In genomic region chr9:110954822-110955291, GRCh38 we compare ENCODE assay signal across 18 cellular contexts.
DNase-seq lines count a peak whose midpoint lies in the region; ATAC-seq and TF ChIP-seq lines count a peak whose summit lies in the region.
"Had no signal": no experiment of that assay in that cellular context is flagged by ENCODE, and none has a peak within 500 bp of the region (broad histone marks: within the 10 kb centered on the region; RNA-seq: fewer than 3 reads in every experiment).

No MANE protein-coding gene starts in this region.

- H2AK5ac ChIP-seq in neuronal stem cell (ENCODE audit: low read depth, low read length), result no peak overlapping the region

- no peak for DNase-seq in HFFc6
- DNase-seq in NOMO-1 (lab: John Stamatoyannopoulos, UW; ENCODE audit: unreplicated experiment in 2 of 2), result peak; percentile 29 to 59
- peak; percentile 82 for DNase-seq in fibroblast of villous mesenchyme (ENCODE audit: low read depth)
- no peak for DNase-seq in SK-N-SH
- DNase-seq in neuronal stem cell (ENCODE audit: low spot score), result no peak
- no peak for DNase-seq in lower lobe of right lung
- DNase-seq: activated CD4-positive, alpha-beta memory T cell treated with anti-CD3 and anti-CD28 coated beads for 36 hours; CD4-positive, CD25-positive, alpha-beta regulatory T cell; foreskin fibroblast; GM23248; NCI-H1048; NCI-H345 had no signal

- peak overlapping the region; percentile 40 for H3K4me3 Mint-ChIP-seq in HFFc6
- H3K4me3 Mint-ChIP-seq: activated CD4-positive, alpha-beta memory T cell treated with anti-CD3 and anti-CD28 coated beads for 36 hours; CD4-positive, CD25-positive, alpha-beta regulatory T cell; memory B cell; neural crest cell; T-helper 2 cell treated with Interferon-gamma antibody and Interleukin-4, amounts not matched to agents 5 μg/mL and 100 μg/mL, for 36 hours had no signal

- H3K27ac ChIP-seq in SK-N-SH (ENCODE audit: low read depth in 2 of 2, low read length in 1 of 2), result no peak overlapping the region
- no peak overlapping the region for H3K27ac ChIP-seq in neuronal stem cell (replicated peaks; ENCODE audit: low read length)
- H3K27ac ChIP-seq in lower lobe of right lung, result no peak overlapping the region
- H3K27ac ChIP-seq: GM23248 had no signal

- TF ChIP-seq CTCF in HFFc6 (IDR thresholded peaks at IDR 0.05) (no peak), fibroblast of villous mesenchyme (IDR thresholded peaks at IDR 0.05; ENCODE audit: insufficient read depth, low read depth, low read length) (no peak), SK-N-SH (IDR thresholded peaks at IDR 0.05) (no peak), lower lobe of right lung (IDR thresholded peaks at IDR 0.05) (no peak)

- H3K4me1 Mint-ChIP-seq in HFFc6 (ENCODE audit: low read depth), result peaks cover 82% of the 10 kb centered on the region
- H3K4me1 Mint-ChIP-seq: CD4-positive, CD25-positive, alpha-beta regulatory T cell; memory B cell had no signal

- no peak for TF ChIP-seq RAD21 in SK-N-SH (IDR thresholded peaks at IDR 0.05; ENCODE audit: low read length)

- no peak overlapping the region for H2AFZ ChIP-seq in SK-N-SH (ENCODE audit: low read depth)
- H2AFZ ChIP-seq in neuronal stem cell (ENCODE audit: low read length), result no peak overlapping the region
- H2AFZ ChIP-seq: GM23248 had no signal

- peak overlapping the region; percentile 66 for H3K27ac Mint-ChIP-seq in HFFc6
- H3K27ac Mint-ChIP-seq: activated CD4-positive, alpha-beta memory T cell treated with anti-CD3 and anti-CD28 coated beads for 36 hours; CD4-positive, CD25-positive, alpha-beta regulatory T cell; memory B cell; T-helper 2 cell treated with Interferon-gamma antibody and Interleukin-4, amounts not matched to agents 5 μg/mL and 100 μg/mL, for 36 hours had no signal

- peaks cover 12% of the 10 kb centered on the region; the same call in 1 of the 2 replicates for H3K9me3 ChIP-seq in SK-N-SH
- peaks cover 0 to 42% of the 10 kb centered on the region in 2 donors for H3K9me3 ChIP-seq in neuronal stem cell (replicated peaks in 1 of 2; ENCODE audit: control insufficient read depth in 2 of 2, insufficient read depth in 1 of 2, low read depth in 1 of 2, low read length in 2 of 2)
- peaks cover 21% of the 10 kb centered on the region for H3K9me3 ChIP-seq in lower lobe of right lung

- H3K4me2 ChIP-seq in SK-N-SH (no peak overlapping the region), neuronal stem cell (ENCODE audit: insufficient read depth, low read length, poor library complexity, severe bottlenecking) (no peak overlapping the region)

- H3K4me3 ChIP-seq in fibroblast of villous mesenchyme (ENCODE audit: low read depth, low read length), result no peak overlapping the region
- no peak overlapping the region for H3K4me3 ChIP-seq in SK-N-SH (ENCODE audit: low read depth in 2 of 2, low read length in 1 of 2)
- no peak overlapping the region for H3K4me3 ChIP-seq in neuronal stem cell (ENCODE audit: low read length in 2 of 2)
- H3K4me3 ChIP-seq in lower lobe of right lung, result no peak overlapping the region
- H3K4me3 ChIP-seq: GM23248 had no signal

- no peaks in the 10 kb centered on the region for H4K20me1 ChIP-seq in SK-N-SH (ENCODE audit: insufficient read depth)

- H3K27me3 ChIP-seq in SK-N-SH (ENCODE audit: insufficient read depth) (no peaks in the 10 kb centered on the region), neuronal stem cell (ENCODE audit: control insufficient read depth in 3 of 3, insufficient read depth in 3 of 3, low read depth in 1 of 3, low read length in 3 of 3) (no peaks in the 10 kb centered on the region), lower lobe of right lung (ENCODE audit: low read depth) (no peaks in the 10 kb centered on the region)

- ATAC-seq in GM18498 (IDR thresholded peaks at IDR 0.05; ENCODE audit: unreplicated experiment) (peak; percentile 68), lower lobe of right lung (no peak), HG03196 (IDR thresholded peaks at IDR 0.05; ENCODE audit: unreplicated experiment) (no peak)
- ATAC-seq: Panc1 had no signal

- H2BK12ac ChIP-seq in neuronal stem cell (ENCODE audit: low read length), result no peak overlapping the region

- no peak overlapping the region for H2BK15ac ChIP-seq in neuronal stem cell (ENCODE audit: low read length)

- no peak overlapping the region for H3K23ac ChIP-seq in neuronal stem cell (ENCODE audit: low read depth, low read length, poor library complexity)

- peaks cover 2% of the 10 kb centered on the region for H3K27me3 Mint-ChIP-seq in HFFc6 (ENCODE audit: insufficient read depth)
- H3K27me3 Mint-ChIP-seq: activated CD4-positive, alpha-beta memory T cell treated with anti-CD3 and anti-CD28 coated beads for 36 hours; CD4-positive, CD25-positive, alpha-beta regulatory T cell; memory B cell had no signal

- intact Hi-C loops in lower lobe of right lung (cut with DNase I), result no loop called here

- no peak overlapping the region for H3K14ac ChIP-seq in neuronal stem cell (ENCODE audit: low read length)

- no peak overlapping the region for H4K91ac ChIP-seq in neuronal stem cell (ENCODE audit: low read depth, low read length, poor library complexity)

- peaks cover 35% of the 10 kb centered on the region for H3K9me3 Mint-ChIP-seq in HFFc6

- H3K36me3 ChIP-seq in SK-N-SH (replicated peaks in 1 of 2; ENCODE audit: control insufficient read depth in 1 of 2, insufficient read depth in 2 of 2, low read length in 1 of 2), result no peaks in the 10 kb centered on the region
- peaks cover 0 to 10% of the 10 kb centered on the region in 2 donors for H3K36me3 ChIP-seq in neuronal stem cell (replicated peaks in 1 of 2; ENCODE audit: control insufficient read depth in 2 of 2, insufficient read depth in 2 of 2, low read length in 2 of 2)
- no peaks in the 10 kb centered on the region for H3K36me3 ChIP-seq in lower lobe of right lung

- H4K8ac ChIP-seq in neuronal stem cell (ENCODE audit: low read depth, low read length), result no peak overlapping the region

- H3K36me3 Mint-ChIP-seq in HFFc6 (ENCODE audit: low read depth), result peaks cover 69% of the 10 kb centered on the region
- H3K36me3 Mint-ChIP-seq: activated CD4-positive, alpha-beta memory T cell treated with anti-CD3 and anti-CD28 coated beads for 36 hours; CD4-positive, CD25-positive, alpha-beta regulatory T cell; memory B cell had no signal

- no peak overlapping the region for H2BK120ac ChIP-seq in neuronal stem cell (ENCODE audit: low read depth, low read length)

- no peak overlapping the region for H3K9ac ChIP-seq in SK-N-SH
- H3K9ac ChIP-seq in neuronal stem cell (ENCODE audit: low read depth, low read length, poor library complexity), result no peak overlapping the region
- H3K9ac ChIP-seq: GM23248 had no signal

- H3K4ac ChIP-seq in neuronal stem cell (ENCODE audit: low read length), result no peak overlapping the region

- H3K79me2 ChIP-seq in SK-N-SH (ENCODE audit: insufficient read depth), result no peaks in the 10 kb centered on the region

- 54% methylated on average over 1 of the region's 1 CpG for WGBS in SK-N-SH (ENCODE audit: low lambda C conversion rate)
- WGBS in neuronal stem cell (ENCODE audit: extremely low coverage in 2 of 2, insufficient read length in 2 of 2, insufficient replicate concordance in 1 of 2), 2 donors, result no CpG with 5 or more reads among the region's 1 CpG

- no peak overlapping the region for H2BK5ac ChIP-seq in neuronal stem cell (ENCODE audit: low read length)

- H3K4me1 ChIP-seq in SK-N-SH (ENCODE audit: control insufficient read depth in 1 of 2, insufficient read depth in 2 of 2, low read depth in 1 of 2, low read length in 1 of 2) (peaks cover 0 to 3% of the 10 kb centered on the region in 2 experiments; a peak in 2 of 4 replicates), neuronal stem cell (ENCODE audit: control insufficient read depth in 2 of 2, insufficient read depth in 1 of 2, low read depth in 1 of 2, low read length in 2 of 2) (peaks cover 0 to 3% of the 10 kb centered on the region in 2 donors), lower lobe of right lung (peaks cover 4% of the 10 kb centered on the region)

- peaks cover 4% of the 10 kb centered on the region for H3K79me1 ChIP-seq in neuronal stem cell (ENCODE audit: low read depth, low read length)

- CTCF ChIA-PET in SK-N-SH (lab: Yijun Ruan, JAX), result no interaction called here

- H3K18ac ChIP-seq in neuronal stem cell (ENCODE audit: low read length), result no peak overlapping the region

- POLR2A ChIA-PET in SK-N-SH (lab: Yijun Ruan, JAX), result no interaction called here

- no peaks in the 10 kb centered on the region for H3F3A ChIP-seq in SK-N-SH (replicated peaks; ENCODE audit: insufficient read depth)

- no peaks in the 10 kb centered on the region for H3K9me2 ChIP-seq in SK-N-SH

- no peak for TF ChIP-seq EP300 in SK-N-SH (IDR thresholded peaks at IDR 0.05; ENCODE audit: borderline replicate concordance in 1 of 2, low read depth in 1 of 2, low read length in 1 of 2)

TF ChIP-seq in SK-N-SH, 30 proteins besides CTCF, POLR2A, EP300 and RAD21:
- TF ChIP-seq JUND (IDR thresholded peaks at IDR 0.05), result no peak
- TF ChIP-seq SIN3A (IDR thresholded peaks at IDR 0.05; ENCODE audit: borderline replicate concordance, low read depth, low read length), result no peak
- no peak for TF ChIP-seq TCF12 (IDR thresholded peaks at IDR 0.05)
- TF ChIP-seq NRF1 (IDR thresholded peaks at IDR 0.05; ENCODE audit: low read depth, low read length), result no peak
- TF ChIP-seq USF1 (IDR thresholded peaks at IDR 0.05; ENCODE audit: borderline replicate concordance, low read depth), result no peak
- TF ChIP-seq MAX (IDR thresholded peaks at IDR 0.05; ENCODE audit: low read depth), result no peak
TF ChIP-seq in SK-N-SH: peak in this region for 0.

Comparison
In these comparisons a context has a peak if more than half of its experiments do, and no peak if none do; other contexts are left out.
1. DNase-seq: peak in NOMO-1 (2 of 2) and fibroblast of villous mesenchyme (single experiment); none in HFFc6 (single experiment), SK-N-SH (single experiment), neuronal stem cell (single experiment) and lower lobe of right lung (single experiment).